In the genomic region with DNA sequence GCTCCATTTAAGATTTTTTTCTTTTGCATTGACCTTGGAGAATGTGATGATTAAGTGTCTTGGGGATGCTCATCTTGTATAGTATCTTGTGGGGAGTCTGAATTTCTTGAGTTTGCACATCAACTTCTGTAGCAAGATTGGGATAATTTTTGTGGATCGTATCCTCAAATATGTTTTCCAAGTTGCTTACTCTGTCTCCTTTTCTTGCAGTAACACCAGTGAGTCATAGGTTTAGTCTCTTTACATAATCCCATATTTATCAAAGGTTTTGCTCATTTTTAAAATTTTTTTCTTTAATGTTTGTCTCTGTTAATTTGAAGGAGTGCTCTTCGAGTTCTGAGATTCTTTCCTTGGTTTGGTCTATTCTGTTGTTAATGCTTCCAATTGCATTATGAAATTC, we compare ENCODE assay signal across 16 cellular contexts. TPM values are rescaled to one million over a fixed set of nuclear protein-coding genes. Genes with fewer than 3 reads are reported as not detected.
DNase-seq lines count a peak whose midpoint lies in the region; ATAC-seq, FAIRE-seq and TF ChIP-seq lines count a peak whose summit lies in the region.
"Had no signal": no experiment of that assay in that cellular context is flagged by ENCODE, and none has a peak within 500 bp of the region (broad histone marks: within the 10 kb centered on the region; RNA-seq: fewer than 3 reads in every experiment).

No MANE protein-coding gene starts in this region.

- no peak overlapping the region for H3K4me3 ChIP-seq in kidney (ENCODE audit: low read length in 2 of 2)
- no peak overlapping the region for H3K4me3 ChIP-seq in suprapubic skin

- H3K27me3 Mint-ChIP-seq in memory B cell = no peaks in the 10 kb centered on the region

- H3K4me1 ChIP-seq in kidney (ENCODE audit: control insufficient read depth in 1 of 2, insufficient read depth in 1 of 2, low read depth in 1 of 2, low read length in 2 of 2) (no peaks in the 10 kb centered on the region), suprapubic skin (peaks cover 3% of the 10 kb centered on the region)
- H3K4me1 ChIP-seq: BE2C had no signal

- H3K9ac ChIP-seq in kidney (ENCODE audit: low read length in 2 of 2) = no peak overlapping the region

- H3K4me3 Mint-ChIP-seq in memory B cell = no peak overlapping the region
- H3K4me3 Mint-ChIP-seq: CD4-positive, alpha-beta memory T cell had no signal

- FAIRE-seq in kidney (lab: Jason Lieb, UNC) = no peak

- no peaks in the 10 kb centered on the region for H3K9me3 ChIP-seq in kidney (ENCODE audit: control insufficient read depth in 1 of 2, low read length in 2 of 2)
- H3K9me3 ChIP-seq in suprapubic skin = no peaks in the 10 kb centered on the region
- H3K9me3 ChIP-seq: BE2C had no signal

- H3K27ac Mint-ChIP-seq in memory B cell = peak overlapping the region; percentile 72
- H3K27ac Mint-ChIP-seq: CD4-positive, alpha-beta memory T cell had no signal

- peaks cover 65% of the 10 kb centered on the region for H3K36me3 Mint-ChIP-seq in memory B cell

- H3K27ac ChIP-seq in kidney (ENCODE audit: low read depth in 2 of 2, low read length in 2 of 2) (no peak overlapping the region), suprapubic skin (no peak overlapping the region)
- H3K27ac ChIP-seq: C4-2B, HL-60 had no signal

- TF ChIP-seq CTCF in kidney (IDR thresholded peaks at IDR 0.05; ENCODE audit: borderline replicate concordance, extremely low read depth, insufficient read depth) (no peak), suprapubic skin (IDR thresholded peaks at IDR 0.05) (no peak)

- no peaks in the 10 kb centered on the region for H3K27me3 ChIP-seq in suprapubic skin
- H3K27me3 ChIP-seq: BE2C had no signal

- WGBS in suprapubic skin = 97% methylated on average over 2 of the region's 2 CpGs

- peaks cover 5% of the 10 kb centered on the region for H3K9me3 Mint-ChIP-seq in memory B cell

- H3K4me1 Mint-ChIP-seq in memory B cell = peaks cover 45% of the 10 kb centered on the region
- H3K4me1 Mint-ChIP-seq: CD4-positive, alpha-beta memory T cell had no signal

- no peak for TF ChIP-seq EP300 in suprapubic skin (IDR thresholded peaks at IDR 0.05)

- H3K36me3 ChIP-seq in kidney (ENCODE audit: control insufficient read depth in 1 of 2, insufficient read depth in 2 of 2, low read length in 2 of 2) (peaks cover 0 to 3% of the 10 kb centered on the region in 2 donors), suprapubic skin (peaks cover 16% of the 10 kb centered on the region)
- H3K36me3 ChIP-seq: BE2C had no signal

- DNase-seq in EH (ENCODE audit: low read depth) = peak; percentile 10
- DNase-seq in amniotic epithelial cell (ENCODE audit: low read depth) = peak; percentile 64
- DNase-seq in memory B cell (ENCODE audit: low spot score in 2 of 2) = no peak
- DNase-seq in stromal cell of bone marrow (ENCODE audit: low read depth) = peak; percentile 4
- DNase-seq in kidney = no peak
- DNase-seq in suprapubic skin (ENCODE audit: low spot score in 2 of 2) = no peak
- no peak for DNase-seq in DMS79 (lab: John Stamatoyannopoulos, UW)
- DNase-seq: ACHN; BE2C; CD4-positive, alpha-beta memory T cell; DMS153; DND-41; GF-D8 had no signal

- TF ChIP-seq POLR2A in suprapubic skin (IDR thresholded peaks at IDR 0.05) = no peak

- ATAC-seq in memory B cell (ENCODE audit: low read depth) = no peak

- intact Hi-C loops in kidney (cut with DNase I) = no loop called here

RNA-seq across cellular contexts. Expression of gene ANGPTL1, which starts 41.7 kb away (rescaled TPM):
- 24.5 TPM for total RNA-seq in kidney
- polyA plus RNA-seq in kidney (ENCODE audit: insufficient read depth, low read depth, low replicate concordance) = 8.2 TPM
- 10 to 100 TPM in 3 of 4 donors, 1 to 10 TPM in 1; 4.3 to 23.4 (median 10.6) TPM for total RNA-seq in suprapubic skin
- total RNA-seq: A172; CD4-positive, alpha-beta memory T cell had no signal
- polyA plus RNA-seq: CD4-positive, alpha-beta memory T cell had no signal

Comparison
In these comparisons a context has a peak if more than half of its experiments do, and no peak if none do; other contexts are left out.
1. DNase-seq: peak in EH (single experiment), amniotic epithelial cell (single experiment) and stromal cell of bone marrow (single experiment); none in memory B cell (0 of 2), kidney (single experiment), suprapubic skin (0 of 2) and DMS79 (single experiment).